Comparison of ENCODE assay signal across 14 cellular contexts in genomic region chr16:28910046-28911031, GRCh38. TPM values are rescaled to one million over a fixed set of nuclear protein-coding genes. Genes with fewer than 3 reads are reported as not detected.
DNase-seq lines count a peak whose midpoint lies in the region; ATAC-seq lines count a peak whose summit lies in the region.
"Had no signal": no experiment of that assay in that cellular context is flagged by ENCODE, and none has a peak within 500 bp of the region (broad histone marks: within the 10 kb centered on the region; RNA-seq: fewer than 3 reads in every experiment).

No MANE protein-coding gene starts in this region.

- no peaks in the 10 kb centered on the region for H3K4me1 Mint-ChIP-seq in activated T-helper 17 cell treated with anti-CD3 and anti-CD28 coated beads, Interleukin-2, amount 50 U/mL, for 72 hours
- H3K4me1 Mint-ChIP-seq in stimulated activated memory B cell treated with anti-CD40 and anti-IgM and Interleukin-4, amounts not matched to agents 10 μg/mL and 1 μg/mL and 100 μg/mL, for 72 hours = peaks cover 26% of the 10 kb centered on the region
- H3K4me1 Mint-ChIP-seq: endodermal cell had no signal

- no peaks in the 10 kb centered on the region for H3K27me3 Mint-ChIP-seq in activated T-helper 17 cell treated with anti-CD3 and anti-CD28 coated beads, Interleukin-2, amount 50 U/mL, for 72 hours
- no peaks in the 10 kb centered on the region for H3K27me3 Mint-ChIP-seq in stimulated activated memory B cell treated with anti-CD40 and anti-IgM and Interleukin-4, amounts not matched to agents 10 μg/mL and 1 μg/mL and 100 μg/mL, for 72 hours

- H3K4me3 Mint-ChIP-seq in activated T-helper 17 cell treated with anti-CD3 and anti-CD28 coated beads, Interleukin-2, amount 50 U/mL, for 72 hours = no peak overlapping the region
- H3K4me3 Mint-ChIP-seq in stimulated activated memory B cell treated with anti-CD40 and anti-IgM and Interleukin-4, amounts not matched to agents 10 μg/mL and 1 μg/mL and 100 μg/mL, for 72 hours = peak overlapping the region; percentile 21
- H3K4me3 Mint-ChIP-seq: endodermal cell had no signal

- peak; percentile 29 for ATAC-seq in activated T-helper 17 cell treated with anti-CD3 and anti-CD28 coated beads, Interleukin-2, amount 50 U/mL, for 72 hours (replicated peaks)
- ATAC-seq in stimulated activated memory B cell treated with anti-CD40 and anti-IgM and Interleukin-4, amounts not matched to agents 10 μg/mL and 1 μg/mL and 100 μg/mL, for 72 hours = peak; percentile 82
- ATAC-seq in HG02884 (IDR thresholded peaks at IDR 0.05; ENCODE audit: unreplicated experiment) (no peak), HG02885 (IDR thresholded peaks at IDR 0.05; ENCODE audit: poor library complexity, unreplicated experiment) (no peak), GM18868 (IDR thresholded peaks at IDR 0.05; ENCODE audit: unreplicated experiment) (no peak)

- H3K27ac Mint-ChIP-seq in activated T-helper 17 cell treated with anti-CD3 and anti-CD28 coated beads, Interleukin-2, amount 50 U/mL, for 72 hours = no peak overlapping the region
- peak overlapping the region; percentile 79 for H3K27ac Mint-ChIP-seq in stimulated activated memory B cell treated with anti-CD40 and anti-IgM and Interleukin-4, amounts not matched to agents 10 μg/mL and 1 μg/mL and 100 μg/mL, for 72 hours

- DNase-seq in activated CD4-positive, alpha-beta T cell treated with anti-CD3 and anti-CD28 coated beads for 48 hours = peak; percentile 16
- no peak for DNase-seq in activated CD4-positive, alpha-beta T cell treated with anti-CD3 and anti-CD28 coated beads for 1 hour
- peak; percentile 75 for DNase-seq in NCI-H1105 treated with DMSO at 0.1 percent for 48 hours (lab: John Stamatoyannopoulos, UW)
- DNase-seq: activated CD4-positive, alpha-beta T cell treated with anti-CD3 and anti-CD28 coated beads, Interleukin-2, amount 50 U/mL, for 48 hours; endodermal cell; NCI-H1436 treated with DMSO at 0.1 percent for 48 hours; right lobe of liver; uterus had no signal

- no peaks in the 10 kb centered on the region for H3K9me3 Mint-ChIP-seq in activated T-helper 17 cell treated with anti-CD3 and anti-CD28 coated beads, Interleukin-2, amount 50 U/mL, for 72 hours
- H3K9me3 Mint-ChIP-seq in stimulated activated memory B cell treated with anti-CD40 and anti-IgM and Interleukin-4, amounts not matched to agents 10 μg/mL and 1 μg/mL and 100 μg/mL, for 72 hours = no peaks in the 10 kb centered on the region
- H3K9me3 Mint-ChIP-seq: endodermal cell had no signal

- H3K36me3 Mint-ChIP-seq in activated T-helper 17 cell treated with anti-CD3 and anti-CD28 coated beads, Interleukin-2, amount 50 U/mL, for 72 hours (ENCODE audit: low read depth) = peaks cover 47% of the 10 kb centered on the region
- H3K36me3 Mint-ChIP-seq in stimulated activated memory B cell treated with anti-CD40 and anti-IgM and Interleukin-4, amounts not matched to agents 10 μg/mL and 1 μg/mL and 100 μg/mL, for 72 hours = peaks cover 50% of the 10 kb centered on the region

RNA-seq across cellular contexts. Expression of gene RABEP2, which starts 14.7 kb away (rescaled TPM):
- 10 to 100 TPM; 21.5 to 34.1 TPM for total RNA-seq in activated T-helper 17 cell treated with anti-CD3 and anti-CD28 coated beads, Interleukin-2, amount 50 U/mL, for 72 hours

RNA-seq across cellular contexts. Expression of gene CD19, which starts 21.4 kb away (rescaled TPM):
- total RNA-seq in activated T-helper 17 cell treated with anti-CD3 and anti-CD28 coated beads, Interleukin-2, amount 50 U/mL, for 72 hours = 1 to 10 TPM in 1 of 2 donors, not detected in 1; 2.1 TPM
- total RNA-seq: endodermal cell, SJSA1 had no signal

RNA-seq across cellular contexts. Expression of gene ATP2A1, which starts 32.1 kb away (rescaled TPM):
- 1 to 10 TPM; 2.2 to 3.1 TPM for total RNA-seq in activated T-helper 17 cell treated with anti-CD3 and anti-CD28 coated beads, Interleukin-2, amount 50 U/mL, for 72 hours

RNA-seq across cellular contexts. Expression of gene NFATC2IP, which starts 40.4 kb away (rescaled TPM):
- 100 to 1,000 TPM in 1 of 2 donors, 10 to 100 TPM in 1; 81.3 to 100 TPM for total RNA-seq in activated T-helper 17 cell treated with anti-CD3 and anti-CD28 coated beads, Interleukin-2, amount 50 U/mL, for 72 hours

RNA-seq across cellular contexts. Expression of gene SH2B1, which starts 46.7 kb away (rescaled TPM):
- 10 to 100 TPM; 45.0 to 46.4 TPM for total RNA-seq in activated T-helper 17 cell treated with anti-CD3 and anti-CD28 coated beads, Interleukin-2, amount 50 U/mL, for 72 hours

Comparison
In these comparisons a context has a peak if more than half of its experiments do, and no peak if none do; other contexts are left out.
1. ATAC-seq: peak in activated T-helper 17 cell treated with anti-CD3 and anti-CD28 coated beads, Interleukin-2, amount 50 U/mL, for 72 hours (single experiment) and stimulated activated memory B cell treated with anti-CD40 and anti-IgM and Interleukin-4, amounts not matched to agents 10 μg/mL and 1 μg/mL and 100 μg/mL, for 72 hours (single experiment); none in HG02884 (single experiment), HG02885 (single experiment) and GM18868 (single experiment).